24 cellular contexts compared by ENCODE assay signal in genomic region chrX:41827886-41828285, GRCh38.
DNase-seq lines count a peak whose midpoint lies in the region; ATAC-seq, FAIRE-seq and TF ChIP-seq lines count a peak whose summit lies in the region.
"Had no signal": no experiment of that assay in that cellular context is flagged by ENCODE, and none has a peak within 500 bp of the region (broad histone marks: within the 10 kb centered on the region; RNA-seq: fewer than 3 reads in every experiment).

No MANE protein-coding gene starts in this region.

- H4K8ac ChIP-seq in mesenchymal stem cell (ENCODE audit: low read length) = no peak overlapping the region

- peak; percentile 86 for FAIRE-seq in HTR-8/SVneo (lab: Jason Lieb, UNC)
- FAIRE-seq: A549, H1 had no signal

- H3K36me3 ChIP-seq in A673 (ENCODE audit: insufficient read depth, low read length, poor library complexity, severe bottlenecking) = no peaks in the 10 kb centered on the region
- H3K36me3 ChIP-seq in mesenchymal stem cell (ENCODE audit: control insufficient read depth in 1 of 2, insufficient read depth in 2 of 2, low read depth in 1 of 2, low read length in 2 of 2) = no peaks in the 10 kb centered on the region
- H3K36me3 ChIP-seq: BLaER1 treated with 17β-estradiol and CSF1 and Interleukin-3, amounts not matched to agents 10 nM and 100 nM; upper lobe of right lung had no signal

- H3K4me1 ChIP-seq in A673 (ENCODE audit: insufficient read depth, low read length, poor library complexity, severe bottlenecking) (no peaks in the 10 kb centered on the region), mesenchymal stem cell (ENCODE audit: control insufficient read depth, insufficient read depth, low read depth, low read length) (peaks cover 3% of the 10 kb centered on the region)
- H3K4me1 ChIP-seq: BLaER1 treated with 17β-estradiol and CSF1 and Interleukin-3, amounts not matched to agents 10 nM and 100 nM; parathyroid adenoma; upper lobe of right lung had no signal

- no peak overlapping the region for H3K9ac ChIP-seq in mesenchymal stem cell (ENCODE audit: low read length)
- H3K9ac ChIP-seq: BLaER1 treated with 17β-estradiol and CSF1 and Interleukin-3, amounts not matched to agents 10 nM and 100 nM; parathyroid adenoma had no signal

- no peak overlapping the region for H3K23ac ChIP-seq in mesenchymal stem cell (ENCODE audit: low read length in 2 of 2)

- ATAC-seq in GM18868 (IDR thresholded peaks at IDR 0.05; ENCODE audit: unreplicated experiment) = no peak
- ATAC-seq: A549; activated CD4-positive, CD25-positive, alpha-beta regulatory T cell treated with anti-CD3 and anti-CD28 coated beads, Interleukin-2, amount 50 U/mL, for 24 hours; left cardiac atrium; natural killer cell treated with Interleukin-12 subunit alpha and Interleukin-12 subunit beta and Interleukin-15 and Interleukin-18, amount 100 ng/mL, for 72 hours; sciatic nerve; upper lobe of right lung had no signal

- H2AK5ac ChIP-seq in mesenchymal stem cell (ENCODE audit: low read length, severe bottlenecking) = no peak overlapping the region

- no peak overlapping the region for H2BK15ac ChIP-seq in mesenchymal stem cell (ENCODE audit: low read depth, poor library complexity, severe bottlenecking)

- H2BK5ac ChIP-seq in mesenchymal stem cell (ENCODE audit: low read depth, low read length, poor library complexity, severe bottlenecking) = no peak overlapping the region

- no peak overlapping the region for H3K4ac ChIP-seq in mesenchymal stem cell (ENCODE audit: low read depth in 1 of 2, low read length in 2 of 2)

- BruUV-seq in A673 (replicated peaks; lab: Mats Ljungman, UMichigan) = no TSS peak

- intact Hi-C loops in A673 (cut with micrococcal nuclease; ENCODE audit: unreplicated experiment) = no loop called here

- no peak overlapping the region for H3K4me2 ChIP-seq in mesenchymal stem cell (ENCODE audit: low read length, poor library complexity, severe bottlenecking)
- H3K4me2 ChIP-seq: A549; BLaER1 treated with 17β-estradiol and CSF1 and Interleukin-3, amounts not matched to agents 10 nM and 100 nM had no signal

- CTCF ChIA-PET in A673 (lab: Charles Lee) = no interaction called here

- no peak for TF ChIP-seq CTCF in A673 (conservative IDR thresholded peaks at IDR 0.05; ENCODE audit: low read depth, low read length)

- H2AFZ ChIP-seq in mesenchymal stem cell (ENCODE audit: low read depth, low read length) = no peak overlapping the region
- H2AFZ ChIP-seq: parathyroid adenoma had no signal

- H2BK12ac ChIP-seq in mesenchymal stem cell (ENCODE audit: low read length in 2 of 2) = no peak overlapping the region

- H3K27me3 ChIP-seq in A673 (replicated peaks; ENCODE audit: insufficient read depth, low read depth, low read length, poor library complexity) = no peaks in the 10 kb centered on the region
- H3K27me3 ChIP-seq in mesenchymal stem cell (ENCODE audit: control insufficient read depth in 1 of 2, insufficient read depth in 1 of 2, low read length in 2 of 2) = no peaks in the 10 kb centered on the region
- H3K27me3 ChIP-seq: upper lobe of right lung had no signal

- H3K14ac ChIP-seq in mesenchymal stem cell (ENCODE audit: low read length in 2 of 2) = no peak overlapping the region

- no peak overlapping the region for H2BK120ac ChIP-seq in mesenchymal stem cell (ENCODE audit: low read depth, low read length)

- no peak overlapping the region for H4K91ac ChIP-seq in mesenchymal stem cell (ENCODE audit: low read length)

- POLR2A ChIA-PET in A673 (lab: Charles Lee; ENCODE audit: low non-redundant PET) = no interaction called here

- DNase-seq in A673 (ENCODE audit: low spot score) (peak; percentile 26), HTR-8/SVneo (ENCODE audit: insufficient read length, low spot score) (peak; percentile 29), astrocyte of the hippocampus (ENCODE audit: low read depth, low spot score) (peak; percentile 29), mesenchymal stem cell (peak; percentile 67), hippocampal formation (lab: John Stamatoyannopoulos, UW) (no peak), LoVo (ENCODE audit: low spot score) (no peak), RKO (ENCODE audit: low spot score) (no peak)
- DNase-seq: activated CD8-positive, alpha-beta memory T cell treated with anti-CD3 and anti-CD28 coated beads for 24 hours; activated naive CD4-positive, alpha-beta T cell treated with Interleukin-2 at 50 U/mL for 16 hours; activated T-cell treated with anti-CD3 and anti-CD28 coated beads, Interleukin-2, amount 50 U/mL, for 24 hours; amygdala; Caco-2; erythroblast; left cardiac atrium; NCI-H69; upper lobe of right lung had no signal

- H3K9me3 ChIP-seq in A673 (ENCODE audit: low read depth, low read length, poor library complexity, severe bottlenecking) (no peaks in the 10 kb centered on the region), mesenchymal stem cell (ENCODE audit: control insufficient read depth, low read length) (no peaks in the 10 kb centered on the region)
- H3K9me3 ChIP-seq: A549; BLaER1 treated with 17β-estradiol and CSF1 and Interleukin-3, amounts not matched to agents 10 nM and 100 nM; Caco-2; upper lobe of right lung had no signal

- H3K4me3 ChIP-seq in A673 (ENCODE audit: low read depth, low read length, poor library complexity, severe bottlenecking) (no peak overlapping the region), mesenchymal stem cell (ENCODE audit: insufficient read depth in 1 of 2, low read depth in 1 of 2, low read length in 2 of 2) (no peak overlapping the region)
- H3K4me3 ChIP-seq: A549; BLaER1 treated with 17β-estradiol and CSF1 and Interleukin-3, amounts not matched to agents 10 nM and 100 nM; upper lobe of right lung had no signal

- H3K27ac ChIP-seq in A673 (ENCODE audit: low read depth, low read length, poor library complexity, severe bottlenecking) (no peak overlapping the region), mesenchymal stem cell (ENCODE audit: low read length, poor library complexity, severe bottlenecking) (peak overlapping the region; percentile 43)
- H3K27ac ChIP-seq: A549; BLaER1 treated with 17β-estradiol and CSF1 and Interleukin-3, amounts not matched to agents 10 nM and 100 nM; parathyroid adenoma; upper lobe of right lung had no signal

- H3K79me1 ChIP-seq in mesenchymal stem cell (replicated peaks; ENCODE audit: low read length, poor library complexity, severe bottlenecking) = peaks cover 7% of the 10 kb centered on the region

- no peak overlapping the region for H3K18ac ChIP-seq in mesenchymal stem cell (ENCODE audit: low read depth in 1 of 2, low read length in 2 of 2)

Comparison
In these comparisons a context has a peak if more than half of its experiments do, and no peak if none do; other contexts are left out.
1. DNase-seq: peak in A673 (single experiment), HTR-8/SVneo (single experiment), astrocyte of the hippocampus (single experiment) and mesenchymal stem cell (single experiment); none in hippocampal formation (0 of 2), LoVo (single experiment) and RKO (single experiment).